Comparison of ENCODE assay signal across 8 cellular contexts in the genomic region with DNA sequence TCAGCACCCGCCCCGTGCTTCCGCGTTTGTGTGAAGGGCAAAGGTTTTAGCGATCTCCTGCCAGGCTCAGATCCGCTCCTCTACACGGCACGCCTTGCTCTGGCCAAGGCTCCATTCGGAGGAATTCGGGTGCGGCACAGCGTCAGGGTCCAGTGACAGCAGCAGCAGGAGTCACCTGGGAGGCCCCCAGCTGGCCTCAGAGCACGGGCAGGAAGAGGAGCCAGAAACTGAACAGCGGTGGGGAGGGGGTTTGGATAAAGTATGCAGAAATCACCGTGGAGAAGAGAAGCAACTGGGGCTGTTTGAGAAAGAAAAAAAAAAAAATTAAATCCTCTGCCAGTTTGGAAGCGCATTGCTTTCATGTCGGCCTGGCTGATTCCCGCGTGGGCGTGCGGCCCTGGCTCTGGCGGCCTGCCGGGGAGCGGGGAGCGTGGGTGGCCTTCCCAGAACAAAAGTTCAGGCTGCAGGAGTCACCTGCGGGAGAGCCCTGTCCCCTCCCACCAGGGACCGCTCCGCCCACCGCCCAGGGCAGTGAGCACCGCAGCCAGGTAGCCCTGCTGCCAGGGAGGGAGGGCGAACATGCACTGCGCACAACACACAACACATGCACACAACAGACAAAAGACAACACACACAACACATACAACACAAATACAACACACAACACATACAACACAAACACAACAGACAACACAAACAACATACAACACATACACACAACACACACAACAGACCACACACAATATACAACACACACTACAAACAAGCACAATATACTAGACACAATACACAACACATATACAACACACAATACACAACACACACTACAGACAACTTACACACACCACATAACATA.
DNase-seq lines count a peak whose midpoint lies in the region; ATAC-seq and TF ChIP-seq lines count a peak whose summit lies in the region.
"Had no signal": no experiment of that assay in that cellular context is flagged by ENCODE, and none has a peak within 500 bp of the region (broad histone marks: within the 10 kb centered on the region; RNA-seq: fewer than 3 reads in every experiment).

No MANE protein-coding gene starts in this region.

- DNase-seq in HEK293T (ENCODE audit: extremely low spot score) (peak; percentile 31), Panc1 (ENCODE audit: low read depth, low spot score) (no peak), fibroblast of lung (ENCODE audit: low read depth in 2 of 2) (peak; percentile 59 to 76), neuronal stem cell (ENCODE audit: low spot score) (peak; percentile 30)
- DNase-seq: naive B cell had no signal

- BruUV-seq in Panc1 (replicated peaks; lab: Mats Ljungman, UMichigan): no TSS peak

- H3K9me3 ChIP-seq in Panc1 (ENCODE audit: control insufficient read depth, insufficient read depth, low read depth, low read length): no peaks in the 10 kb centered on the region
- no peaks in the 10 kb centered on the region for H3K9me3 ChIP-seq in fibroblast of lung (ENCODE audit: control insufficient read depth, insufficient read depth, low read depth, low read length)
- peaks cover 0 to 2% of the 10 kb centered on the region in 2 donors for H3K9me3 ChIP-seq in neuronal stem cell (replicated peaks in 1 of 2; ENCODE audit: control insufficient read depth in 2 of 2, insufficient read depth in 1 of 2, low read depth in 1 of 2, low read length in 2 of 2)

- WGBS in neuronal stem cell (ENCODE audit: extremely low coverage in 2 of 2, insufficient read length in 2 of 2, insufficient replicate concordance in 1 of 2), 2 donors: no CpG with 5 or more reads among the region's 32 CpGs

- H3K36me3 ChIP-seq in Panc1 (ENCODE audit: control insufficient read depth, insufficient read depth, low read length) (no peaks in the 10 kb centered on the region), fibroblast of lung (ENCODE audit: control insufficient read depth, insufficient read depth, low read length) (no peaks in the 10 kb centered on the region), neuronal stem cell (replicated peaks in 1 of 2; ENCODE audit: control insufficient read depth in 2 of 2, insufficient read depth in 2 of 2, low read length in 2 of 2) (no peaks in the 10 kb centered on the region)

- H3K9ac ChIP-seq in fibroblast of lung (ENCODE audit: insufficient read depth, low read length): peak overlapping the region; percentile 34
- H3K9ac ChIP-seq in neuronal stem cell (ENCODE audit: low read depth, low read length, poor library complexity): no peak overlapping the region

- in situ Hi-C loops in Panc1 (cut with HindIII; ENCODE audit: low pct_unique_long_range_greater_than_20kb, low sequenced_read_pairs): no loop called here

- H3K4me2 ChIP-seq in fibroblast of lung (ENCODE audit: extremely low read depth, insufficient read depth, low read length) (peak overlapping the region; percentile 84), neuronal stem cell (ENCODE audit: insufficient read depth, low read length, poor library complexity, severe bottlenecking) (peak overlapping the region; percentile 69)

- H3K4ac ChIP-seq in neuronal stem cell (ENCODE audit: low read length): no peak overlapping the region

- no peak overlapping the region for H2BK5ac ChIP-seq in neuronal stem cell (ENCODE audit: low read length)

- H4K91ac ChIP-seq in neuronal stem cell (ENCODE audit: low read depth, low read length, poor library complexity): no peak overlapping the region

- H2AFZ ChIP-seq in fibroblast of lung (ENCODE audit: low read length): peak overlapping the region; percentile 6
- H2AFZ ChIP-seq in neuronal stem cell (ENCODE audit: low read length): peak overlapping the region; percentile 81

- H3K14ac ChIP-seq in neuronal stem cell (ENCODE audit: low read length): no peak overlapping the region

- no peak overlapping the region for H3K18ac ChIP-seq in neuronal stem cell (ENCODE audit: low read length)

- POLR2A ChIA-PET in HEK293T (lab: Yijun Ruan, JAX) (no interaction called here), Panc1 (lab: Charles Lee) (no interaction called here)

- no peak overlapping the region for H3K27ac ChIP-seq in Panc1 (ENCODE audit: low read length)
- H3K27ac ChIP-seq in fibroblast of lung (ENCODE audit: insufficient read depth, low read length): peak overlapping the region; percentile 43
- H3K27ac ChIP-seq in neuronal stem cell (replicated peaks; ENCODE audit: low read length): no peak overlapping the region

- peak overlapping the region; percentile 44 for H2BK15ac ChIP-seq in neuronal stem cell (ENCODE audit: low read length)

- no peak overlapping the region for H2AK5ac ChIP-seq in neuronal stem cell (ENCODE audit: low read depth, low read length)

- ATAC-seq in Panc1 (peak; percentile 79), GM18520 (IDR thresholded peaks at IDR 0.05; ENCODE audit: unreplicated experiment) (no peak), HG03520 (IDR thresholded peaks at IDR 0.05; ENCODE audit: unreplicated experiment) (no peak), GM18498 (IDR thresholded peaks at IDR 0.05; ENCODE audit: unreplicated experiment) (no peak)

- H3K4me1 ChIP-seq in Panc1 (ENCODE audit: control insufficient read depth, insufficient read depth, low read length) (no peaks in the 10 kb centered on the region), fibroblast of lung (ENCODE audit: control insufficient read depth, extremely low read depth, insufficient read depth, low read length) (peaks cover 10% of the 10 kb centered on the region), neuronal stem cell (ENCODE audit: control insufficient read depth in 2 of 2, insufficient read depth in 1 of 2, low read depth in 1 of 2, low read length in 2 of 2) (peaks cover 4 to 16% of the 10 kb centered on the region in 2 donors)

- no peaks in the 10 kb centered on the region for H3K27me3 ChIP-seq in Panc1 (ENCODE audit: control insufficient read depth, insufficient read depth, low read length)
- peaks cover 4% of the 10 kb centered on the region for H3K27me3 ChIP-seq in fibroblast of lung (ENCODE audit: control insufficient read depth, insufficient read depth, low read length)
- H3K27me3 ChIP-seq in neuronal stem cell (ENCODE audit: control insufficient read depth in 3 of 3, insufficient read depth in 3 of 3, low read depth in 1 of 3, low read length in 3 of 3): peaks cover 0 to 31% (median 3%) of the 10 kb centered on the region in 3 experiments

- intact Hi-C loops in Panc1 (cut with micrococcal nuclease; ENCODE audit: unreplicated experiment): no loop called here

- peak overlapping the region; percentile 22 for H3K23ac ChIP-seq in neuronal stem cell (ENCODE audit: low read depth, low read length, poor library complexity)

- H3K79me2 ChIP-seq in fibroblast of lung (ENCODE audit: control insufficient read depth, insufficient read depth, low read length): no peaks in the 10 kb centered on the region

- H3K79me1 ChIP-seq in neuronal stem cell (ENCODE audit: low read depth, low read length): no peaks in the 10 kb centered on the region

- TF ChIP-seq CTCF in Panc1 (IDR thresholded peaks at IDR 0.05) (no peak), fibroblast of lung (conservative IDR thresholded peaks at IDR 0.05 in 1 of 2, IDR thresholded peaks at IDR 0.05 in 1 of 2; ENCODE audit: low read depth in 1 of 2, low read length in 2 of 2) (no peak)

- CTCF ChIA-PET in HEK293T (lab: Yijun Ruan, JAX) (no interaction called here), Panc1 (lab: Charles Lee) (no interaction called here)

- H4K20me1 ChIP-seq in fibroblast of lung (ENCODE audit: control insufficient read depth, extremely low read depth, insufficient read depth, low read length): no peaks in the 10 kb centered on the region

- peak overlapping the region; percentile 15 to 38; a peak in 2 of 4 replicates for H3K4me3 ChIP-seq in Panc1 (ENCODE audit: low read depth in 2 of 2, low read length in 2 of 2)
- peak overlapping the region in 1 of 4 experiments; percentile 35 for H3K4me3 ChIP-seq in fibroblast of lung (replicated peaks in 1 of 4; ENCODE audit: control extremely low read depth in 1 of 4, insufficient read depth in 1 of 4, low read depth in 3 of 4, low read length in 4 of 4)
- no peak overlapping the region for H3K4me3 ChIP-seq in neuronal stem cell (ENCODE audit: low read length in 2 of 2)

- no peak overlapping the region for H2BK120ac ChIP-seq in neuronal stem cell (ENCODE audit: low read depth, low read length)

- H4K8ac ChIP-seq in neuronal stem cell (ENCODE audit: low read depth, low read length): no peak overlapping the region

- H2BK12ac ChIP-seq in neuronal stem cell (ENCODE audit: low read length): no peak overlapping the region

TF ChIP-seq in HEK293T, 16 proteins besides CTCF, POLR2A, EP300 and RAD21:
- no peak for TF ChIP-seq TARDBP (IDR thresholded peaks at IDR 0.05)
- no peak for TF ChIP-seq SUZ12 (IDR thresholded peaks at IDR 0.05)
- TF ChIP-seq ELF4 (IDR thresholded peaks at IDR 0.05): no peak
- no peak for TF ChIP-seq FOXK2 (IDR thresholded peaks at IDR 0.05)
- no peak for TF ChIP-seq LEF1 (IDR thresholded peaks at IDR 0.05; ENCODE audit: borderline replicate concordance)
- TF ChIP-seq L3MBTL2 (conservative IDR thresholded peaks at IDR 0.05): no peak
- TF ChIP-seq FOXA1 (IDR thresholded peaks at IDR 0.05): no peak
- no peak for TF ChIP-seq SP1 (IDR thresholded peaks at IDR 0.05)

Comparison
In these comparisons a context has a peak if more than half of its experiments do, and no peak if none do; other contexts are left out.
1. H3K4me3 ChIP-seq: peak in Panc1 (2 of 2); none in neuronal stem cell (0 of 2).